Comparison of ENCODE assay signal across 33 cellular contexts in the genomic region with DNA sequence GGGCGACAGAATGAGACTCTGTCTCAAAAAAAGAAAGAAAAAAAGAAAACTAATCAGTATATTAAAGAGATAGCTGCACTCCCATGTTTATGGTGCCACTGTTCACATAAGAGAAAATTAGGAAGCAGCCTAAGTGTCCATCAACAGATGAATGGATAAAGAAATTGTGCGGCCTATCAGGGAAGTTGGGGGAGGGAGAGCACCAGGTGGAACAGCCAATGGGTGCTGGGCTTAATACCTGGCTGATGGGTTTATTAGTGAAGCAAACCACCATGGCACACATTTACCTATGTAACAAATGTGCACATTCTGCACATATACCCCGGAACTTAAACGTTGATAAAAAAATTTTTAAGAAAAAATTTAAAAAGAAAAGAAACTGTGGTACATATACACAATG.
"Had no signal": no experiment of that assay in that cellular context is flagged by ENCODE, and none has a peak within 500 bp of the region (broad histone marks: within the 10 kb centered on the region; RNA-seq: fewer than 3 reads in every experiment).

No MANE protein-coding gene starts in this region.

- H3K4me1 ChIP-seq: adrenal gland, ascending aorta, body of pancreas, breast epithelium had no signal

- H3K4me3 ChIP-seq: adrenal gland, ascending aorta, body of pancreas, breast epithelium, cardiac muscle cell had no signal

- DNase-seq: activated effector memory CD4-positive, alpha-beta T cell treated with anti-CD3 and anti-CD28 coated beads, Interleukin-2, amount 50 U/mL, for 16 hours; activated effector memory CD4-positive, alpha-beta T cell treated with Interleukin-2 at 50 U/mL for 16 hours; activated gamma-delta T cell; activated gamma-delta T cell treated with Interleukin-2 at 50 U/mL for 16 hours; activated naive CD4-positive, alpha-beta T cell; activated naive CD4-positive, alpha-beta T cell treated with anti-CD3 and anti-CD28 coated beads for 36 hours; activated naive CD4-positive, alpha-beta T cell treated with anti-CD3 and anti-CD28 coated beads, Interleukin-2, amount 10 ng/mL, durations not matched to agents 7 days and 5 days; activated naive CD4-positive, alpha-beta T cell treated with anti-CD3 and anti-CD28 coated beads, Interleukin-2, amount 50 U/mL, for 16 hours; activated naive CD4-positive, alpha-beta T cell treated with Interleukin-2 at 50 U/mL for 16 hours; activated naive CD8-positive, alpha-beta T cell treated with anti-CD3 and anti-CD28 coated beads for 36 hours; activated naive CD8-positive, alpha-beta T cell treated with anti-CD3 and anti-CD28 coated beads, Interleukin-2, amount 10 ng/mL, durations not matched to agents 7 days and 5 days; activated naive CD8-positive, alpha-beta T cell treated with anti-CD3 and anti-CD28 coated beads, Interleukin-2, amount 50 U/mL, for 24 hours; activated T-cell treated with anti-CD3 and anti-CD28 coated beads, Interleukin-2, amount 50 U/mL, for 24 hours; activated T-cell treated with anti-CD3 and anti-CD28 coated beads, Interleukin-2, amount 50 U/mL, for 4 hours; activated T-cell treated with anti-CD3 and anti-CD28 coated beads, Interleukin-2, amount 50 U/mL, for 48 hours; activated T-cell treated with anti-CD3 and anti-CD28 coated beads, Interleukin-2, amount 50 U/mL, for 72 hours; adrenal gland; amniotic stem cell; amygdala; anterior cingulate cortex; aorta; body of pancreas; brain microvascular endothelial cell; caudate nucleus; central memory CD4-positive, alpha-beta T cell; cerebellar nuclear complex had no signal

- ATAC-seq: activated naive CD4-positive, alpha-beta T cell treated with anti-CD3 and anti-CD28 coated beads, Interleukin-2, amount 50 U/mL, for 72 hours; activated naive CD8-positive, alpha-beta T cell treated with anti-CD3 and anti-CD28 coated beads, Interleukin-2, amount 50 U/mL, for 24 hours; activated T-cell treated with anti-CD3 and anti-CD28 coated beads, Interleukin-2, amount 50 U/mL, for 4 hours; activated T-cell treated with anti-CD3 and anti-CD28 coated beads, Interleukin-2, amount 50 U/mL, for 72 hours; activated T-helper 17 cell treated with anti-CD3 and anti-CD28 coated beads, Interleukin-2, amount 50 U/mL, for 72 hours; body of pancreas had no signal

- H3K27ac ChIP-seq: adrenal gland, ascending aorta, body of pancreas, brain microvascular endothelial cell, breast epithelium, cardiac muscle cell had no signal

- H3K27me3 ChIP-seq: adrenal gland, ascending aorta, body of pancreas, breast epithelium had no signal

- FAIRE-seq: astrocyte, bronchial epithelial cell had no signal

- H3K9me3 ChIP-seq: adrenal gland, ascending aorta, body of pancreas, breast epithelium had no signal

- H3K36me3 ChIP-seq: adrenal gland, ascending aorta, brain microvascular endothelial cell, breast epithelium, cardiac muscle cell had no signal
